ENCODE assay signal across 12 cellular contexts in genomic region chr3:72303926-72304325, GRCh38.
DNase-seq lines count a peak whose midpoint lies in the region; ATAC-seq, FAIRE-seq and TF ChIP-seq lines count a peak whose summit lies in the region.
"Had no signal": no experiment of that assay in that cellular context is flagged by ENCODE, and none has a peak within 500 bp of the region (broad histone marks: within the 10 kb centered on the region; RNA-seq: fewer than 3 reads in every experiment).

No MANE protein-coding gene starts in this region.

- ATAC-seq in pancreas: no peak
- ATAC-seq in PC-3: no peak

- no peak for FAIRE-seq in pancreas (lab: Jason Lieb, UNC)
- FAIRE-seq: GM19239 had no signal

- H3K9me2 ChIP-seq in neural cell (ENCODE audit: insufficient read depth, low read length): no peaks in the 10 kb centered on the region
- H3K9me2 ChIP-seq in PC-3 (replicated peaks; ENCODE audit: low read length): no peaks in the 10 kb centered on the region

- POLR2A ChIA-PET in PC-3 (lab: Charles Lee; ENCODE audit: unreplicated experiment): no interaction called here

- BruUV-seq in PC-3 (replicated peaks; lab: Mats Ljungman, UMichigan): no TSS peak

- H3K79me2 ChIP-seq in neural cell (replicated peaks; ENCODE audit: insufficient read depth, low read length) (no peaks in the 10 kb centered on the region), PC-3 (ENCODE audit: low read length) (no peaks in the 10 kb centered on the region)

- H3K9ac ChIP-seq in neural cell (ENCODE audit: low read length): no peak overlapping the region
- no peak overlapping the region for H3K9ac ChIP-seq in PC-3 (ENCODE audit: low read length)

- H3F3A ChIP-seq in neural cell (ENCODE audit: insufficient read depth, low read length, poor library complexity, severe bottlenecking) (no peaks in the 10 kb centered on the region), PC-3 (ENCODE audit: low read length, unreplicated experiment) (no peaks in the 10 kb centered on the region)

- H3K4me2 ChIP-seq in neural cell (ENCODE audit: low read length) (no peak overlapping the region), PC-3 (ENCODE audit: low read length) (no peak overlapping the region)

- H3K36me3 ChIP-seq in neural cell (ENCODE audit: insufficient read depth, low read length): no peaks in the 10 kb centered on the region
- H3K36me3 ChIP-seq in pancreas: no peaks in the 10 kb centered on the region
- H3K36me3 ChIP-seq in PC-3 (ENCODE audit: low read depth, low read length): no peaks in the 10 kb centered on the region

- TF ChIP-seq CTCF in neural cell (IDR thresholded peaks at IDR 0.05; ENCODE audit: poor library complexity, severe bottlenecking): no peak
- TF ChIP-seq CTCF in pancreas (IDR thresholded peaks at IDR 0.05): no peak
- TF ChIP-seq CTCF in PC-3 (conservative IDR thresholded peaks at IDR 0.05; ENCODE audit: low read depth, low read length): no peak

- no peak overlapping the region for H2AFZ ChIP-seq in neural cell (ENCODE audit: low read depth, low read length)
- no peak overlapping the region for H2AFZ ChIP-seq in PC-3 (ENCODE audit: low read length)

- H4K20me1 ChIP-seq in neural cell (ENCODE audit: insufficient read depth): no peaks in the 10 kb centered on the region
- no peaks in the 10 kb centered on the region for H4K20me1 ChIP-seq in PC-3 (ENCODE audit: low read length)

- CTCF ChIA-PET in PC-3 (lab: Charles Lee): no interaction called here

- no peak for TF ChIP-seq RAD21 in neural cell (conservative IDR thresholded peaks at IDR 0.05)

- DNase-seq in DMS 273 (lab: John Stamatoyannopoulos, UW; ENCODE audit: unreplicated experiment) (peak; percentile 79), NCI-H146 (lab: John Stamatoyannopoulos, UW) (peak; percentile 34), dermis blood vessel endothelial cell (peak; percentile 96), pancreas (no peak), NCI-H2196 treated with DMSO at 0.1 percent for 48 hours (lab: John Stamatoyannopoulos, UW; ENCODE audit: unreplicated experiment) (no peak), PC-3 (no peak)
- DNase-seq: activated effector memory CD4-positive, alpha-beta T cell treated with anti-CD3 and anti-CD28 coated beads, Interleukin-2, amount 50 U/mL, for 16 hours; NCI-H1436 treated with DMSO at 0.1 percent for 48 hours; stimulated activated CD4-positive, alpha-beta T cell treated with anti-CD3 and anti-CD28 coated beads, Interleukin-4, amount 100 ng/mL, for 1 hour; trophoblast cell had no signal

- H3K4me3 ChIP-seq in neural cell (ENCODE audit: low read length): no peak overlapping the region
- no peak overlapping the region for H3K4me3 ChIP-seq in pancreas
- no peak overlapping the region for H3K4me3 ChIP-seq in PC-3 (ENCODE audit: low read length)

- H3K27me3 ChIP-seq in neural cell (ENCODE audit: insufficient read depth, low read depth, low read length) (no peaks in the 10 kb centered on the region), pancreas (no peaks in the 10 kb centered on the region), PC-3 (ENCODE audit: low read length) (peaks cover 9% of the 10 kb centered on the region)

- H3K9me3 ChIP-seq in neural cell (ENCODE audit: low read length): no peaks in the 10 kb centered on the region
- no peaks in the 10 kb centered on the region for H3K9me3 ChIP-seq in pancreas
- no peaks in the 10 kb centered on the region for H3K9me3 ChIP-seq in PC-3 (ENCODE audit: low read length)

- H3K4me1 ChIP-seq in pancreas (no peaks in the 10 kb centered on the region), PC-3 (ENCODE audit: insufficient read depth, low read length) (no peaks in the 10 kb centered on the region)

- intact Hi-C loops in pancreas (cut with DNase I) (no loop called here), PC-3 (cut with micrococcal nuclease) (no loop called here)

- 51 to 62% methylated on average over 7 of the region's 7 CpGs for WGBS in pancreas, 2 donors

- no peak for TF ChIP-seq EP300 in neural cell (conservative IDR thresholded peaks at IDR 0.05; ENCODE audit: poor library complexity, severe bottlenecking)

- H3K27ac ChIP-seq in neural cell (ENCODE audit: low read length) (no peak overlapping the region), pancreas (no peak overlapping the region), PC-3 (ENCODE audit: low read length) (no peak overlapping the region)

TF ChIP-seq in neural cell, 6 proteins besides CTCF, POLR2A, EP300 and RAD21:
- TF ChIP-seq REST (IDR thresholded peaks at IDR 0.05; ENCODE audit: borderline replicate concordance) (peak; percentile 64), EZH2 (IDR thresholded peaks at IDR 0.05; ENCODE audit: borderline replicate concordance, insufficient read depth, low read length, poor library complexity, severe bottlenecking) (no peak)

Comparison
In these comparisons a context has a peak if more than half of its experiments do, and no peak if none do; other contexts are left out.
1. DNase-seq: peak in DMS 273 (single experiment), NCI-H146 (single experiment) and dermis blood vessel endothelial cell (single experiment); none in pancreas (0 of 6), NCI-H2196 treated with DMSO at 0.1 percent for 48 hours (single experiment) and PC-3 (single experiment).